8 cellular contexts compared by ENCODE assay signal in the genomic region with DNA sequence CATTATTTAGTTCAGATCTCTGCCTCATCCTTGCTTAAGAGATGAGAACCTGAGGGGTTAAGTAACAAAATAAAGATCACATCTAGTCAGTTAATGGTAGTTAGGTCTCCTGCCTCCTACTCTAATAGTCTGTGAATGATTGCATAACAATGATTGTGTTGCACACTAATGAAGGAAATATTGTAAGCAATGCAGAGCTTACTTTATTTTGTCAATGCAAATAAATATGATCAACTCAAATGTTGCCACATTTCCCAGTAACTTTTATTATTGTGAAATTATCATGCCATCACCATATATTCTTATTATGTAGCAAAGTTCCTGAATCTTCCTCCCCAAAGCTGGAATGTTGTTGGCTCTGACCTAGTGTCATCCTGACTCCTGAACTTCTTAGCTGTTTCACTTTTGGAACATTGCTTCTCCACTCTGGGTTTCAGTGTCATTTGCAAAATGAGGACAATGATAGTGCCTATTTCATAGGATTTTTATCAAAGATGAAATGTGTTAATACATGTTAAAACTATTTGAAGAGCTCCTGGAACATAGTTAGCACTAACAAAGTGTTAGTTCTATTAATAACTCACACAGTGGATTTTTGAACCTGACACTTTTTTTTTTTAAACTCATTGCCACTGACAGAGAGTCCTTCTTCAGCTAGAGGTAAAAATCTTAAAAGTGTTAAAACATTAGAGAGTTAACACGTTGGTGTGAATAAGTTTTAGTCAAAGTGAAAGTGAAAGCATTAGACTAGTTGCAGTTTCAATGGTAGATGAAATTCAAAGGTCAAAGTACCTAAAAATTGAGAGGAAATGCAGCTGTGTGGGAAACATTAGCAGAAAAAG. TPM values are rescaled to one million over a fixed set of nuclear protein-coding genes. Genes with fewer than 3 reads are reported as not detected.
DNase-seq lines count a peak whose midpoint lies in the region; ATAC-seq and TF ChIP-seq lines count a peak whose summit lies in the region.

No MANE protein-coding gene starts in this region.

- peak overlapping the region; percentile 17 for H3K4me3 ChIP-seq in CD8-positive, alpha-beta T cell (ENCODE audit: low read depth, low read length)
- no peak overlapping the region for H3K4me3 ChIP-seq in lower leg skin (ENCODE audit: low read depth, poor library complexity, severe bottlenecking)

- peak overlapping the region; percentile 61 for H3K4me3 Mint-ChIP-seq in CD8-positive, alpha-beta T cell
- H3K4me3 Mint-ChIP-seq in activated naive CD8-positive, alpha-beta T cell treated with anti-CD3 and anti-CD28 coated beads, Interleukin-2, amount 10 ng/mL, durations not matched to agents 7 days and 5 days, result peak overlapping the region; percentile 53
- no peak overlapping the region for H3K4me3 Mint-ChIP-seq in chondrocyte (ENCODE audit: unreplicated experiment)

- peak; percentile 42 for ATAC-seq in CD8-positive, alpha-beta T cell
- ATAC-seq in GM19351 (IDR thresholded peaks at IDR 0.05; ENCODE audit: unreplicated experiment) (peak; percentile 92), HG03103 (IDR thresholded peaks at IDR 0.05; ENCODE audit: low read depth, unreplicated experiment) (peak; percentile 93)
- peak; percentile 80 for ATAC-seq in activated naive CD8-positive, alpha-beta T cell treated with anti-CD3 and anti-CD28 coated beads, Interleukin-2, amount 10 ng/mL, durations not matched to agents 7 days and 5 days (ENCODE audit: low read depth)

- intact Hi-C loops in CD8-positive, alpha-beta T cell (cut with DNase I, micrococcal nuclease), result no loop called here
- intact Hi-C loops in lower leg skin (cut with DNase I; ENCODE audit: low total_unique reads), result no loop called here

- no peak for TF ChIP-seq CTCF in CD8-positive, alpha-beta T cell (IDR thresholded peaks at IDR 0.05)
- TF ChIP-seq CTCF in lower leg skin (IDR thresholded peaks at IDR 0.05), result no peak
- no peak for TF ChIP-seq CTCF in chondrocyte (IDR thresholded peaks at IDR 0.05)

- TF ChIP-seq POLR2A in lower leg skin (IDR thresholded peaks at IDR 0.05), result no peak

- no peaks in the 10 kb centered on the region for H3K27me3 Mint-ChIP-seq in CD8-positive, alpha-beta T cell (ENCODE audit: low read depth)
- H3K27me3 Mint-ChIP-seq in activated naive CD8-positive, alpha-beta T cell treated with anti-CD3 and anti-CD28 coated beads, Interleukin-2, amount 10 ng/mL, durations not matched to agents 7 days and 5 days, result no peaks in the 10 kb centered on the region
- H3K27me3 Mint-ChIP-seq in chondrocyte (ENCODE audit: low read depth), result no peaks in the 10 kb centered on the region

- peaks cover 21% of the 10 kb centered on the region for H3K4me1 Mint-ChIP-seq in CD8-positive, alpha-beta T cell (ENCODE audit: low read depth)
- peaks cover 8% of the 10 kb centered on the region for H3K4me1 Mint-ChIP-seq in activated naive CD8-positive, alpha-beta T cell treated with anti-CD3 and anti-CD28 coated beads, Interleukin-2, amount 10 ng/mL, durations not matched to agents 7 days and 5 days
- H3K4me1 Mint-ChIP-seq in chondrocyte (ENCODE audit: low read depth), result peaks cover 4% of the 10 kb centered on the region

- H3K27ac ChIP-seq in CD8-positive, alpha-beta T cell (ENCODE audit: low read depth, low read length), result no peak overlapping the region

- H3K4me1 ChIP-seq in CD8-positive, alpha-beta T cell (ENCODE audit: insufficient read depth, low read length), result peaks cover 14% of the 10 kb centered on the region

- POLR2A ChIA-PET in CD8-positive, alpha-beta T cell (lab: Charles Lee), result no interaction called here
- POLR2A ChIA-PET in activated naive CD8-positive, alpha-beta T cell treated with anti-CD3 and anti-CD28 coated beads, Interleukin-2, amount 10 ng/mL, durations not matched to agents 7 days and 5 days (lab: Charles Lee), result no interaction called here

- no peaks in the 10 kb centered on the region for H3K36me3 ChIP-seq in CD8-positive, alpha-beta T cell (ENCODE audit: insufficient read depth, low read length)

- no peak for DNase-seq in CD8-positive, alpha-beta T cell
- no peak for DNase-seq in activated naive CD8-positive, alpha-beta T cell treated with anti-CD3 and anti-CD28 coated beads, Interleukin-2, amount 10 ng/mL, durations not matched to agents 7 days and 5 days
- no peak for DNase-seq in NCI-H128 (lab: John Stamatoyannopoulos, UW; ENCODE audit: unreplicated experiment)
- DNase-seq in lower leg skin (ENCODE audit: low spot score in 2 of 2), result no peak
- DNase-seq in chondrocyte (ENCODE audit: low spot score), result no peak
- DNase-seq in midbrain (lab: John Stamatoyannopoulos, UW), result no peak

- CTCF ChIA-PET in CD8-positive, alpha-beta T cell (lab: Charles Lee), result interaction anchor here (0.9 kb wide), 1 partner anchor 923 kb away, joined by 4 read pairs; no protein-coding TSS in a partner anchor

- 16 to 18% methylated on average over 1 of the region's 1 CpG for WGBS in lower leg skin, 2 donors

- H3K9me3 ChIP-seq in CD8-positive, alpha-beta T cell (ENCODE audit: low read length), result no peaks in the 10 kb centered on the region

- H3K36me3 Mint-ChIP-seq in CD8-positive, alpha-beta T cell, result no peaks in the 10 kb centered on the region
- H3K36me3 Mint-ChIP-seq in activated naive CD8-positive, alpha-beta T cell treated with anti-CD3 and anti-CD28 coated beads, Interleukin-2, amount 10 ng/mL, durations not matched to agents 7 days and 5 days, result peaks cover 14% of the 10 kb centered on the region
- no peaks in the 10 kb centered on the region for H3K36me3 Mint-ChIP-seq in chondrocyte (ENCODE audit: low read depth)

- peaks cover 3% of the 10 kb centered on the region for H3K9me3 Mint-ChIP-seq in CD8-positive, alpha-beta T cell
- peaks cover 6% of the 10 kb centered on the region for H3K9me3 Mint-ChIP-seq in activated naive CD8-positive, alpha-beta T cell treated with anti-CD3 and anti-CD28 coated beads, Interleukin-2, amount 10 ng/mL, durations not matched to agents 7 days and 5 days
- H3K9me3 Mint-ChIP-seq in chondrocyte (ENCODE audit: low read depth), result peaks cover 4% of the 10 kb centered on the region

- H3K27me3 ChIP-seq in CD8-positive, alpha-beta T cell (ENCODE audit: insufficient read depth, low read length), result no peaks in the 10 kb centered on the region

- H3K27ac Mint-ChIP-seq in CD8-positive, alpha-beta T cell, result peak overlapping the region; percentile 60
- H3K27ac Mint-ChIP-seq in activated naive CD8-positive, alpha-beta T cell treated with anti-CD3 and anti-CD28 coated beads, Interleukin-2, amount 10 ng/mL, durations not matched to agents 7 days and 5 days, result peak overlapping the region; percentile 74
- H3K27ac Mint-ChIP-seq in chondrocyte (ENCODE audit: unreplicated experiment), result no peak overlapping the region

RNA-seq across cellular contexts. Expression of a gene that starts 17.2 kb away (rescaled TPM):
- total RNA-seq in CD8-positive, alpha-beta T cell, result not detected
- not detected for total RNA-seq in activated naive CD8-positive, alpha-beta T cell treated with anti-CD3 and anti-CD28 coated beads, Interleukin-2, amount 10 ng/mL, durations not matched to agents 7 days and 5 days
- under 1 TPM in 3 of 4 donors, not detected in 1; 0.08 to 0.71 (median 0.27) TPM for total RNA-seq in lower leg skin
- total RNA-seq in chondrocyte, result not detected in 3 replicates

RNA-seq across cellular contexts. Expression of a gene that starts 20.8 kb away (rescaled TPM):
- not detected for total RNA-seq in CD8-positive, alpha-beta T cell
- total RNA-seq in activated naive CD8-positive, alpha-beta T cell treated with anti-CD3 and anti-CD28 coated beads, Interleukin-2, amount 10 ng/mL, durations not matched to agents 7 days and 5 days, result not detected
- total RNA-seq in lower leg skin (not detected), chondrocyte (not detected in 3 replicates)

Comparison
In these comparisons a context has a peak if more than half of its experiments do, and no peak if none do; other contexts are left out.
1. ATAC-seq: peak in every context shown above with its lines; median percentile 93 in HG03103; 92 in GM19351; 80 in activated naive CD8-positive, alpha-beta T cell treated with anti-CD3 and anti-CD28 coated beads, Interleukin-2, amount 10 ng/mL, durations not matched to agents 7 days and 5 days; 42 in CD8-positive, alpha-beta T cell.